Comparison of ENCODE assay signal across 8 cellular contexts in genomic region chr10:125146791-125147604, GRCh38. TPM values are rescaled to one million over a fixed set of nuclear protein-coding genes. Genes with fewer than 3 reads are reported as not detected.
DNase-seq lines count a peak whose midpoint lies in the region; ATAC-seq and TF ChIP-seq lines count a peak whose summit lies in the region.

No MANE protein-coding gene starts in this region.

- peaks cover 100% of the 10 kb centered on the region for H4K20me1 ChIP-seq in BLaER1

- H3K27me3 ChIP-seq in BLaER1 (no peaks in the 10 kb centered on the region), duodenal mucosa (ENCODE audit: control insufficient read depth in 1 of 2, insufficient read depth in 2 of 2, low read length in 2 of 2) (no peaks in the 10 kb centered on the region)

- peak overlapping the region; percentile 75 for H3K27ac Mint-ChIP-seq in nephron progenitor cell

- DNase-seq in LHCN-M2 (ENCODE audit: low read depth) (peak; percentile 84), nephron progenitor cell (no peak), OCI-M1 (lab: John Stamatoyannopoulos, UW) (no peak), left lobe of liver (ENCODE audit: low spot score) (no peak), occipital lobe (lab: John Stamatoyannopoulos, UW) (no peak)

- H3K4me3 ChIP-seq in BLaER1 (peak overlapping the region; percentile 47), duodenal mucosa (ENCODE audit: low read depth in 1 of 2, low read length in 2 of 2) (peak overlapping the region in 1 of 2 donors; percentile 35)

- ATAC-seq in left lobe of liver (no peak), GM21526 (IDR thresholded peaks at IDR 0.05; ENCODE audit: low FRiP score, unreplicated experiment) (no peak)

- peaks cover 3% of the 10 kb centered on the region for H3K27me3 Mint-ChIP-seq in nephron progenitor cell (ENCODE audit: low read depth, poor library complexity)

- peaks cover 86% of the 10 kb centered on the region for H3K4me1 Mint-ChIP-seq in nephron progenitor cell

- no peak for TF ChIP-seq CTCF in nephron progenitor cell (IDR thresholded peaks at IDR 0.05)

- H3K36me3 ChIP-seq in BLaER1 (peaks cover 19% of the 10 kb centered on the region), duodenal mucosa (ENCODE audit: control insufficient read depth in 1 of 2, insufficient read depth in 2 of 2, low read length in 2 of 2) (peaks cover 0 to 1% of the 10 kb centered on the region in 2 donors)

- H3K4me1 ChIP-seq in BLaER1, result peaks cover 100% of the 10 kb centered on the region
- H3K4me1 ChIP-seq in duodenal mucosa (ENCODE audit: control insufficient read depth in 1 of 2, insufficient read depth in 2 of 2, low read length in 2 of 2), result peaks cover 66 to 75% of the 10 kb centered on the region in 2 donors

- H3K9me3 ChIP-seq in BLaER1 (no peaks in the 10 kb centered on the region), duodenal mucosa (ENCODE audit: control insufficient read depth in 1 of 2, low read length in 2 of 2) (no peaks in the 10 kb centered on the region)

- H3K36me3 Mint-ChIP-seq in nephron progenitor cell (ENCODE audit: low read depth), result peaks cover 50% of the 10 kb centered on the region

- H3K9ac ChIP-seq in BLaER1 (peak overlapping the region; percentile 70), duodenal mucosa (ENCODE audit: low read depth in 1 of 2, low read length in 2 of 2) (peak overlapping the region in 1 of 2 donors; percentile 55)

- peak overlapping the region; percentile 88 for H3K4me2 ChIP-seq in BLaER1

- H3K27ac ChIP-seq in BLaER1 (peak overlapping the region; percentile 70), duodenal mucosa (ENCODE audit: low read depth, low read length) (peak overlapping the region; percentile 81)

- H3K9me3 Mint-ChIP-seq in nephron progenitor cell, result no peaks in the 10 kb centered on the region

- H3K4me3 Mint-ChIP-seq in nephron progenitor cell, result no peak overlapping the region

RNA-seq across cellular contexts. Expression of gene CTBP2, which starts 13.4 kb away (rescaled TPM):
- total RNA-seq in LHCN-M2 (2014; rRNA removed) (51.1 and 51.9 TPM in 2 replicates), left lobe of liver (5.8 TPM), occipital lobe (52.9 TPM)
- 34.7 TPM for polyA plus RNA-seq in LHCN-M2 (2012)
